In the genomic region with DNA sequence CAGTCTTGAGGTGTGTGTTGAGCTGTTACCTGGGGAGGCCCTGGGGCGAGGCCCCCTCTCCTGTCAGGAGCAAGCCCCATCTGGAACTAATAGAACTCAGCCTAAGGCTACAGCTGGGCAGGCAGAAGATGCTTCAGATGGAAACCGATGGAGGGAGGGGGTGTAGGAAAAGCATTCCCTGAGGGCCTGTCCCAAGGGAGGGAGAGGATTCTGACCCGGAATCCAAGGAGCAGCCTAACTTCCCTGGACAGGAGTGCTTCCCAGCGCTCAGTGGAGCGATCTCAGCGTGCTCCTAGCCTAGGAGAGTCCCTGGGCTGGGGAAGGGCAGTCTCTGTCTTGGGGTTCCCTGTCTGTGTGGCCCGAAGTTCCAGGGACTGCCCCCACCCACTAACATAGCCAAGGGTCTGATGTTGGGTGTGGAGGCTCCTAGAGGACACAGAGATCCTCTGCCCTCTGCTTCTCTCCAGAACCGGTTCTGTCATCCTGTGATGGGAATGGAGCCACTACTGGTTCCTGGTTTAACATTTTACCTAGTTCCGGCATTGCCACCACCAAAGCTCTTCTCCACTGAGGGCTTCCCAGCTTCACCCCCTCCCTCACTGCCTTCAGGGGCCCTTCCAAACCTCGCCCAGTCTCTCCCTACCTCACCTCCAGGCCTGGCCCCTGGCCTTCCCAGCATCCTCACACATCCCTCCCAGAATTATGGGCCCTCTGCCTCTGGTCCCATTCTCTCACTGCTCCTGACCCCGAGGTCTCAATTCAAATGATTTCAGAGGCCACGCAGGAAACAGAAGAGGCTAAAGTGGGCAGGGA, we compare ENCODE assay signal across 3 cellular contexts.
TF ChIP-seq lines count a peak whose summit lies in the region.

No MANE protein-coding gene starts in this region.

TF ChIP-seq in IMR-90, 13 proteins besides CTCF, POLR2A, EP300 and RAD21:
- TF ChIP-seq SMC3 (IDR thresholded peaks at IDR 0.05; ENCODE audit: low read depth, low read length) (no peak), RFX5 (IDR thresholded peaks at IDR 0.05; ENCODE audit: low read depth, low read length) (no peak), MAZ (IDR thresholded peaks at IDR 0.05; ENCODE audit: borderline replicate concordance, low read depth, low read length) (no peak), RCOR1 (IDR thresholded peaks at IDR 0.05; ENCODE audit: insufficient replicate concordance, low read length) (no peak), MAFK (IDR thresholded peaks at IDR 0.05; ENCODE audit: low read depth, low read length) (no peak), NFE2L2 (IDR thresholded peaks at IDR 0.05; ENCODE audit: low read depth, low read length) (no peak), CEBPB (IDR thresholded peaks at IDR 0.05; ENCODE audit: low read depth, low read length) (no peak)
- TF ChIP-seq, protein P1, sequence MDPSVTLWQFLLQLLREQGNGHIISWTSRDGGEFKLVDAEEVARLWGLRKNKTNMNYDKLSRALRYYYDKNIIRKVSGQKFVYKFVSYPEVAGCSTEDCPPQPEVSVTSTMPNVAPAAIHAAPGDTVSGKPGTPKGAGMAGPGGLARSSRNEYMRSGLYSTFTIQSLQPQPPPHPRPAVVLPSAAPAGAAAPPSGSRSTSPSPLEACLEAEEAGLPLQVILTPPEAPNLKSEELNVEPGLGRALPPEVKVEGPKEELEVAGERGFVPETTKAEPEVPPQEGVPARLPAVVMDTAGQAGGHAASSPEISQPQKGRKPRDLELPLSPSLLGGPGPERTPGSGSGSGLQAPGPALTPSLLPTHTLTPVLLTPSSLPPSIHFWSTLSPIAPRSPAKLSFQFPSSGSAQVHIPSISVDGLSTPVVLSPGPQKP (IDR thresholded peaks at IDR 0.05; ENCODE audit: borderline replicate concordance, low read depth, low read length): no peak
- TF ChIP-seq, protein P2, sequence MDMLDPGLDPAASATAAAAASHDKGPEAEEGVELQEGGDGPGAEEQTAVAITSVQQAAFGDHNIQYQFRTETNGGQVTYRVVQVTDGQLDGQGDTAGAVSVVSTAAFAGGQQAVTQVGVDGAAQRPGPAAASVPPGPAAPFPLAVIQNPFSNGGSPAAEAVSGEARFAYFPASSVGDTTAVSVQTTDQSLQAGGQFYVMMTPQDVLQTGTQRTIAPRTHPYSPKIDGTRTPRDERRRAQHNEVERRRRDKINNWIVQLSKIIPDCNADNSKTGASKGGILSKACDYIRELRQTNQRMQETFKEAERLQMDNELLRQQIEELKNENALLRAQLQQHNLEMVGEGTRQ (IDR thresholded peaks at IDR 0.05; ENCODE audit: low read depth, low read length): no peak
TF ChIP-seq in IMR-90: peak in this region for 0.

TF ChIP-seq in WTC11, 78 proteins besides CTCF, POLR2A, EP300 and RAD21:
- no peak for TF ChIP-seq OVOL2 (CRISPR knock-in tag; IDR thresholded peaks at IDR 0.05; ENCODE audit: borderline replicate concordance)
- TF ChIP-seq, protein P3, sequence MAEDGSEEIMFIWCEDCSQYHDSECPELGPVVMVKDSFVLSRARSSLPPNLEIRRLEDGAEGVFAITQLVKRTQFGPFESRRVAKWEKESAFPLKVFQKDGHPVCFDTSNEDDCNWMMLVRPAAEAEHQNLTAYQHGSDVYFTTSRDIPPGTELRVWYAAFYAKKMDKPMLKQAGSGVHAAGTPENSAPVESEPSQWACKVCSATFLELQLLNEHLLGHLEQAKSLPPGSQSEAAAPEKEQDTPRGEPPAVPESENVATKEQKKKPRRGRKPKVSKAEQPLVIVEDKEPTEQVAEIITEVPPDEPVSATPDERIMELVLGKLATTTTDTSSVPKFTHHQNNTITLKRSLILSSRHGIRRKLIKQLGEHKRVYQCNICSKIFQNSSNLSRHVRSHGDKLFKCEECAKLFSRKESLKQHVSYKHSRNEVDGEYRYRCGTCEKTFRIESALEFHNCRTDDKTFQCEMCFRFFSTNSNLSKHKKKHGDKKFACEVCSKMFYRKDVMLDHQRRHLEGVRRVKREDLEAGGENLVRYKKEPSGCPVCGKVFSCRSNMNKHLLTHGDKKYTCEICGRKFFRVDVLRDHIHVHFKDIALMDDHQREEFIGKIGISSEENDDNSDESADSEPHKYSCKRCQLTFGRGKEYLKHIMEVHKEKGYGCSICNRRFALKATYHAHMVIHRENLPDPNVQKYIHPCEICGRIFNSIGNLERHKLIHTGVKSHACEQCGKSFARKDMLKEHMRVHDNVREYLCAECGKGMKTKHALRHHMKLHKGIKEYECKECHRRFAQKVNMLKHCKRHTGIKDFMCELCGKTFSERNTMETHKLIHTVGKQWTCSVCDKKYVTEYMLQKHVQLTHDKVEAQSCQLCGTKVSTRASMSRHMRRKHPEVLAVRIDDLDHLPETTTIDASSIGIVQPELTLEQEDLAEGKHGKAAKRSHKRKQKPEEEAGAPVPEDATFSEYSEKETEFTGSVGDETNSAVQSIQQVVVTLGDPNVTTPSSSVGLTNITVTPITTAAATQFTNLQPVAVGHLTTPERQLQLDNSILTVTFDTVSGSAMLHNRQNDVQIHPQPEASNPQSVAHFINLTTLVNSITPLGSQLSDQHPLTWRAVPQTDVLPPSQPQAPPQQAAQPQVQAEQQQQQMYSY (CRISPR knock-in tag; IDR thresholded peaks at IDR 0.05): peak; percentile 39
- TF ChIP-seq ELF4 (CRISPR knock-in tag; IDR thresholded peaks at IDR 0.05; ENCODE audit: low read depth): no peak
- TF ChIP-seq, protein P4, sequence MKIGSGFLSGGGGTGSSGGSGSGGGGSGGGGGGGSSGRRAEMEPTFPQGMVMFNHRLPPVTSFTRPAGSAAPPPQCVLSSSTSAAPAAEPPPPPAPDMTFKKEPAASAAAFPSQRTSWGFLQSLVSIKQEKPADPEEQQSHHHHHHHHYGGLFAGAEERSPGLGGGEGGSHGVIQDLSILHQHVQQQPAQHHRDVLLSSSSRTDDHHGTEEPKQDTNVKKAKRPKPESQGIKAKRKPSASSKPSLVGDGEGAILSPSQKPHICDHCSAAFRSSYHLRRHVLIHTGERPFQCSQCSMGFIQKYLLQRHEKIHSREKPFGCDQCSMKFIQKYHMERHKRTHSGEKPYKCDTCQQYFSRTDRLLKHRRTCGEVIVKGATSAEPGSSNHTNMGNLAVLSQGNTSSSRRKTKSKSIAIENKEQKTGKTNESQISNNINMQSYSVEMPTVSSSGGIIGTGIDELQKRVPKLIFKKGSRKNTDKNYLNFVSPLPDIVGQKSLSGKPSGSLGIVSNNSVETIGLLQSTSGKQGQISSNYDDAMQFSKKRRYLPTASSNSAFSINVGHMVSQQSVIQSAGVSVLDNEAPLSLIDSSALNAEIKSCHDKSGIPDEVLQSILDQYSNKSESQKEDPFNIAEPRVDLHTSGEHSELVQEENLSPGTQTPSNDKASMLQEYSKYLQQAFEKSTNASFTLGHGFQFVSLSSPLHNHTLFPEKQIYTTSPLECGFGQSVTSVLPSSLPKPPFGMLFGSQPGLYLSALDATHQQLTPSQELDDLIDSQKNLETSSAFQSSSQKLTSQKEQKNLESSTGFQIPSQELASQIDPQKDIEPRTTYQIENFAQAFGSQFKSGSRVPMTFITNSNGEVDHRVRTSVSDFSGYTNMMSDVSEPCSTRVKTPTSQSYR (CRISPR knock-in tag; IDR thresholded peaks at IDR 0.05): no peak
- no peak for TF ChIP-seq ZNF396 (CRISPR knock-in tag; IDR thresholded peaks at IDR 0.05; ENCODE audit: borderline replicate concordance)
- TF ChIP-seq NR1H2 (CRISPR knock-in tag; IDR thresholded peaks at IDR 0.05): no peak

TF ChIP-seq in neural cell, 6 proteins besides CTCF, POLR2A, EP300 and RAD21:
- TF ChIP-seq MXI1 (conservative IDR thresholded peaks at IDR 0.05; ENCODE audit: poor library complexity, severe bottlenecking) (no peak), SMC3 (conservative IDR thresholded peaks at IDR 0.05; ENCODE audit: poor library complexity) (no peak), EZH2 (IDR thresholded peaks at IDR 0.05; ENCODE audit: borderline replicate concordance, insufficient read depth, low read length, poor library complexity, severe bottlenecking) (no peak), POLR2AphosphoS5 (IDR thresholded peaks at IDR 0.05) (no peak), TAF1 (IDR thresholded peaks at IDR 0.05; ENCODE audit: low read depth) (no peak)
- TF ChIP-seq, protein P5, sequence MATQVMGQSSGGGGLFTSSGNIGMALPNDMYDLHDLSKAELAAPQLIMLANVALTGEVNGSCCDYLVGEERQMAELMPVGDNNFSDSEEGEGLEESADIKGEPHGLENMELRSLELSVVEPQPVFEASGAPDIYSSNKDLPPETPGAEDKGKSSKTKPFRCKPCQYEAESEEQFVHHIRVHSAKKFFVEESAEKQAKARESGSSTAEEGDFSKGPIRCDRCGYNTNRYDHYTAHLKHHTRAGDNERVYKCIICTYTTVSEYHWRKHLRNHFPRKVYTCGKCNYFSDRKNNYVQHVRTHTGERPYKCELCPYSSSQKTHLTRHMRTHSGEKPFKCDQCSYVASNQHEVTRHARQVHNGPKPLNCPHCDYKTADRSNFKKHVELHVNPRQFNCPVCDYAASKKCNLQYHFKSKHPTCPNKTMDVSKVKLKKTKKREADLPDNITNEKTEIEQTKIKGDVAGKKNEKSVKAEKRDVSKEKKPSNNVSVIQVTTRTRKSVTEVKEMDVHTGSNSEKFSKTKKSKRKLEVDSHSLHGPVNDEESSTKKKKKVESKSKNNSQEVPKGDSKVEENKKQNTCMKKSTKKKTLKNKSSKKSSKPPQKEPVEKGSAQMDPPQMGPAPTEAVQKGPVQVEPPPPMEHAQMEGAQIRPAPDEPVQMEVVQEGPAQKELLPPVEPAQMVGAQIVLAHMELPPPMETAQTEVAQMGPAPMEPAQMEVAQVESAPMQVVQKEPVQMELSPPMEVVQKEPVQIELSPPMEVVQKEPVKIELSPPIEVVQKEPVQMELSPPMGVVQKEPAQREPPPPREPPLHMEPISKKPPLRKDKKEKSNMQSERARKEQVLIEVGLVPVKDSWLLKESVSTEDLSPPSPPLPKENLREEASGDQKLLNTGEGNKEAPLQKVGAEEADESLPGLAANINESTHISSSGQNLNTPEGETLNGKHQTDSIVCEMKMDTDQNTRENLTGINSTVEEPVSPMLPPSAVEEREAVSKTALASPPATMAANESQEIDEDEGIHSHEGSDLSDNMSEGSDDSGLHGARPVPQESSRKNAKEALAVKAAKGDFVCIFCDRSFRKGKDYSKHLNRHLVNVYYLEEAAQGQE (IDR thresholded peaks at IDR 0.05; ENCODE audit: borderline replicate concordance): no peak
TF ChIP-seq in neural cell: peak in this region for 0.
